ENCODE assay signal across 10 cellular contexts in the genomic region with DNA sequence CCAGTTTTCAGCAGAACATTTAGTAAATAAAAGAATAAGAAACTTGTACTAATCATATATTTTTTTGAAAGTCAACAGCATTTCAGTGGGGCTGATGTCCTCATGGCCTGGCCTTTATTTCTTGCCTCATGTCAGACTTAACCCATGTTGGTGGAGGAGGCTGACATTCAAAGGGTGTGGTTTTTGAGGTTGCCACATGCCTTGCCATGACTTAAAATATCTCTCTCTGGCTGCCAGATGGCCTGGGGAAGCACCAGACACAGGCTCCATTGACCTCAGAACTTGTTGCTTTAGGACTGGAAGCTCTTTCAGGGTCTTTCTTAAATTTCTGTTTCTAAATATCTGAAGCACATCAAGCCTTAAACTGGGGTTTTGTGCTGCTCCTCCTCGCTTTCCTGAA. TPM values are rescaled to one million over a fixed set of nuclear protein-coding genes. Genes with fewer than 3 reads are reported as not detected.
DNase-seq lines count a peak whose midpoint lies in the region; ATAC-seq and TF ChIP-seq lines count a peak whose summit lies in the region.
"Had no signal": no experiment of that assay in that cellular context is flagged by ENCODE, and none has a peak within 500 bp of the region (broad histone marks: within the 10 kb centered on the region; RNA-seq: fewer than 3 reads in every experiment).

No MANE protein-coding gene starts in this region.

- no peak overlapping the region for H3K4me3 ChIP-seq in fibroblast of villous mesenchyme (ENCODE audit: low read depth, low read length)

- H3K27ac Mint-ChIP-seq in CD4-positive, alpha-beta T cell = no peak overlapping the region
- H3K27ac Mint-ChIP-seq: T-cell had no signal

- H3K27me3 Mint-ChIP-seq in CD4-positive, alpha-beta T cell = no peaks in the 10 kb centered on the region
- H3K27me3 Mint-ChIP-seq: T-cell had no signal

- H3K9me3 ChIP-seq in CD4-positive, alpha-beta T cell (ENCODE audit: control insufficient read depth, low read length) = no peaks in the 10 kb centered on the region

- H3K36me3 Mint-ChIP-seq in CD4-positive, alpha-beta T cell (ENCODE audit: low read depth) = no peaks in the 10 kb centered on the region

- TF ChIP-seq CTCF in fibroblast of villous mesenchyme (IDR thresholded peaks at IDR 0.05; ENCODE audit: insufficient read depth, low read depth, low read length) = no peak
- TF ChIP-seq CTCF in CD4-positive, alpha-beta T cell (IDR thresholded peaks at IDR 0.05) = no peak

- peak; percentile 99 for ATAC-seq in HG02763 (IDR thresholded peaks at IDR 0.05; ENCODE audit: unreplicated experiment)
- ATAC-seq in CD4-positive, alpha-beta T cell (ENCODE audit: poor library complexity) = no peak

- intact Hi-C loops in head of caudate nucleus (cut with DNase I) = no loop called here
- intact Hi-C loops in CD4-positive, alpha-beta T cell (cut with DNase I, micrococcal nuclease) = no loop called here

- no peaks in the 10 kb centered on the region for H3K9me3 Mint-ChIP-seq in CD4-positive, alpha-beta T cell

- peaks cover 40% of the 10 kb centered on the region for H3K4me1 Mint-ChIP-seq in CD4-positive, alpha-beta T cell (ENCODE audit: low read depth)

- no peak overlapping the region for H3K4me3 Mint-ChIP-seq in CD4-positive, alpha-beta T cell
- H3K4me3 Mint-ChIP-seq: T-cell had no signal

- CTCF ChIA-PET in CD4-positive, alpha-beta T cell (lab: Charles Lee) = no interaction called here

- no peak overlapping the region for H3K27ac ChIP-seq in CD4-positive, alpha-beta T cell (ENCODE audit: low read depth, low read length)

- DNase-seq in NK-92 treated with Interleukin-12 subunit alpha and Interleukin-12 subunit beta, amount 100 ng/mL, for 24 hours (lab: John Stamatoyannopoulos, UW) = peak; percentile 67
- DNase-seq in NK-92 (lab: John Stamatoyannopoulos, UW; ENCODE audit: unreplicated experiment) = no peak
- DNase-seq in NOMO-1 treated with dmso at 0.1 percent for 144 hours (lab: John Stamatoyannopoulos, UW; ENCODE audit: unreplicated experiment) = peak; percentile 66
- DNase-seq in fibroblast of villous mesenchyme (ENCODE audit: low read depth) = peak; percentile 80
- no peak for DNase-seq in D341Med (ENCODE audit: low spot score)
- no peak for DNase-seq in head of caudate nucleus
- no peak for DNase-seq in CD4-positive, alpha-beta T cell
- DNase-seq: left cardiac atrium had no signal

- POLR2A ChIA-PET in CD4-positive, alpha-beta T cell (lab: Charles Lee) = no interaction called here

- H3K27me3 ChIP-seq in CD4-positive, alpha-beta T cell (ENCODE audit: control insufficient read depth, insufficient read depth, low read length) = no peaks in the 10 kb centered on the region

RNA-seq across cellular contexts. Expression of a gene that starts 32.5 kb away (rescaled TPM):
- total RNA-seq in fibroblast of villous mesenchyme = not detected in 2 replicates
- 100 to 1,000 TPM; 128 to 130 TPM for total RNA-seq in CD4-positive, alpha-beta T cell

Comparison
In these comparisons a context has a peak if more than half of its experiments do, and no peak if none do; other contexts are left out.
1. DNase-seq: peak in NK-92 treated with Interleukin-12 subunit alpha and Interleukin-12 subunit beta, amount 100 ng/mL, for 24 hours (single experiment), NOMO-1 treated with dmso at 0.1 percent for 144 hours (single experiment) and fibroblast of villous mesenchyme (single experiment); none in NK-92 (single experiment), D341Med (single experiment), head of caudate nucleus (0 of 42) and CD4-positive, alpha-beta T cell (0 of 10).
2. RNA of a gene that starts 32.5 kb away (total RNA-seq): 128 to 130 TPM in CD4-positive, alpha-beta T cell; not detected in fibroblast of villous mesenchyme; every median in the first group is over 100 times any median in the second.